In genomic region chr3:139308156-139309017, GRCh38 we compare ENCODE assay signal across 21 cellular contexts. TPM values are rescaled to one million over a fixed set of nuclear protein-coding genes. Genes with fewer than 3 reads are reported as not detected.
DNase-seq lines count a peak whose midpoint lies in the region; TF ChIP-seq lines count a peak whose summit lies in the region.
"Had no signal": no experiment of that assay in that cellular context is flagged by ENCODE, and none has a peak within 500 bp of the region (broad histone marks: within the 10 kb centered on the region; RNA-seq: fewer than 3 reads in every experiment).

No MANE protein-coding gene starts in this region.

- peak; percentile 42 for DNase-seq in HCEC 1CT
- peak; percentile 54 for DNase-seq in RPMI7951 (ENCODE audit: low read depth)
- peak; percentile 47 for DNase-seq in fibroblast of mammary gland (ENCODE audit: low read depth)
- DNase-seq in NCI-H1105 (lab: John Stamatoyannopoulos, UW): no peak
- DNase-seq in ascending aorta (ENCODE audit: low spot score in 2 of 2): no peak
- no peak for DNase-seq in stimulated activated CD4-positive, alpha-beta T cell treated with anti-CD3 and anti-CD28 coated beads, Interleukin-1b, Interleukin-23, amount 100 ng/mL, for 48 hours
- DNase-seq in NCI-H2081 treated with DMSO at 0.1 percent for 48 hours (lab: John Stamatoyannopoulos, UW): no peak
- DNase-seq: activated CD4-positive, alpha-beta T cell treated with anti-CD3 and anti-CD28 coated beads, Interleukin-2, amount 50 U/mL, for 48 hours; activated effector memory CD4-positive, alpha-beta T cell treated with Interleukin-2 at 50 U/mL for 16 hours; brain microvascular endothelial cell; colonic mucosa; glutamatergic neuron; Karpas-422; NCI-H1048; NCI-H187 treated with DMSO at 0.1 percent for 48 hours; NCI-H226; nucleus accumbens; SJCRH30; stimulated activated CD4-positive, alpha-beta T cell treated with anti-CD3 and anti-CD28 coated beads, Interleukin-12 subunit alpha, Interleukin-12 subunit beta, amount 100 ng/mL, for 4 hours; thyroid gland had no signal

- H3K36me3 ChIP-seq in ascending aorta: no peaks in the 10 kb centered on the region
- H3K36me3 ChIP-seq: brain microvascular endothelial cell, colonic mucosa, SJCRH30, thyroid gland had no signal

- intact Hi-C loops in ascending aorta (cut with DNase I): no loop called here

- H3K4me3 ChIP-seq in fibroblast of mammary gland (ENCODE audit: control insufficient read depth, low read depth, low read length) (no peak overlapping the region), skin epidermis (no peak overlapping the region), ascending aorta (no peak overlapping the region)
- H3K4me3 ChIP-seq: colonic mucosa, SJCRH30, thyroid gland had no signal

- H3K27me3 ChIP-seq in ascending aorta: no peaks in the 10 kb centered on the region
- H3K27me3 ChIP-seq: brain microvascular endothelial cell, colonic mucosa, SJCRH30, thyroid gland had no signal

- no peaks in the 10 kb centered on the region for H3K4me1 ChIP-seq in ascending aorta
- H3K4me1 ChIP-seq: colonic mucosa, SJCRH30, thyroid gland had no signal

- H3K27ac ChIP-seq in skin epidermis (peak overlapping the region in 11 of 21 experiments; percentile 21 to 83 (median 54)), ascending aorta (no peak overlapping the region)
- H3K27ac ChIP-seq: brain microvascular endothelial cell, colonic mucosa, SJCRH30, thyroid gland had no signal

- no peaks in the 10 kb centered on the region for H3K9me3 ChIP-seq in ascending aorta
- H3K9me3 ChIP-seq: colonic mucosa, SJCRH30, thyroid gland had no signal

- no peak for TF ChIP-seq CTCF in fibroblast of mammary gland (conservative IDR thresholded peaks at IDR 0.05; ENCODE audit: control insufficient read depth, insufficient read depth, low read depth, low read length)
- no peak for TF ChIP-seq CTCF in ascending aorta (IDR thresholded peaks at IDR 0.05)

RNA-seq across cellular contexts. Expression of gene MRPS22, which starts 35.4 kb away (rescaled TPM):
- total RNA-seq in RPMI7951 (2014; rRNA removed; shearing (Covaris generic)): 188 and 190 TPM in 2 replicates
- total RNA-seq in ascending aorta: 8.3 TPM

Comparison
In these comparisons a context has a peak if more than half of its experiments do, and no peak if none do; other contexts are left out.
1. DNase-seq: peak in HCEC 1CT (single experiment), RPMI7951 (single experiment) and fibroblast of mammary gland (single experiment); none in NCI-H1105 (single experiment), ascending aorta (0 of 2), stimulated activated CD4-positive, alpha-beta T cell treated with anti-CD3 and anti-CD28 coated beads, Interleukin-1b, Interleukin-23, amount 100 ng/mL, for 48 hours (single experiment) and NCI-H2081 treated with DMSO at 0.1 percent for 48 hours (single experiment).
2. H3K27ac ChIP-seq: peak in skin epidermis (11 of 21); none in ascending aorta (0 of 2).
3. RNA of gene MRPS22, which starts 35.4 kb away (total RNA-seq): 188 to 190 TPM in RPMI7951; 8.3 TPM in ascending aorta (single experiment); every median in the first group is over 10 times any median in the second.